In the genomic region with DNA sequence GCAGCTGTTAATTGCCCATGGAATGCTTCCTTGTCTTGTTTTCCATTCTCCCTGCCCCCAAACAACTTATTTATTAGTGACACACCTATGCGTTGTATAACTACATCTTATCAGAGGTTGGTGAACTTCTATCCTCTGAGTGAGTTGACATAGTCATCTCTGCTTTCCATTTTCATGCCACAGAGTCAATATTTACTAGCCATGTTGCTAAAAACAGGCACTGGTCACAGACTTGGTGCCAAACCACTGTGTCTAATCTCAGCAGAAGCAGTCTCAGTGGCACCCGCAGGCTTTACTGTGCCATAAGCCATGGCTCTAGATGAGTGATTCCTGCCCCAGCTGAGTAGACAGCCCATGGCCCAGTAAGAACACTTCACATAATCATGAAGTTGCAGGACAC, we compare ENCODE assay signal across 11 cellular contexts. TPM values are rescaled to one million over a fixed set of nuclear protein-coding genes. Genes with fewer than 3 reads are reported as not detected.
A peak's percentile ranks its signal among the peaks of the same experiment; 100 is the strongest.
DNase-seq lines count a peak whose midpoint lies in the region; ATAC-seq and TF ChIP-seq lines count a peak whose summit lies in the region.
"Had no signal": no experiment of that assay in that cellular context is flagged by ENCODE, and none has a peak within 500 bp of the region (broad histone marks: within the 10 kb centered on the region; RNA-seq: fewer than 3 reads in every experiment).

No MANE protein-coding gene starts in this region.

- DNase-seq in Calu3 = peak; percentile 65
- DNase-seq in mucosa of gallbladder (ENCODE audit: low spot score) = peak; percentile 56
- DNase-seq in activated CD8-positive, alpha-beta T cell treated with anti-CD3 and anti-CD28 coated beads, Interleukin-2, amount 10 ng/mL, durations not matched to agents 7 days and 5 days = no peak
- no peak for DNase-seq in T-helper 1 cell
- DNase-seq in effector CD8-positive, alpha-beta T cell (lab: John Stamatoyannopoulos, UW) = no peak
- DNase-seq in substantia nigra (lab: John Stamatoyannopoulos, UW) = no peak
- DNase-seq: activated CD4-positive, alpha-beta T cell treated with anti-CD3 and anti-CD28 coated beads, Interleukin-2, amount 50 U/mL, for 4 hours; SIG-M5 had no signal

- intact Hi-C loops in Calu3 (cut with micrococcal nuclease; ENCODE audit: unreplicated experiment) = no loop called here

- BruUV-seq in Calu3 (replicated peaks; lab: Mats Ljungman, UMichigan) = no TSS peak

- peaks cover 2% of the 10 kb centered on the region for H3K9me3 Mint-ChIP-seq in Calu3 (ENCODE audit: low read depth, unreplicated experiment)
- H3K9me3 Mint-ChIP-seq in activated CD8-positive, alpha-beta T cell treated with anti-CD3 and anti-CD28 coated beads, Interleukin-2, amount 10 ng/mL, durations not matched to agents 7 days and 5 days (ENCODE audit: insufficient read depth) = no peaks in the 10 kb centered on the region
- H3K9me3 Mint-ChIP-seq: activated naive CD4-positive, alpha-beta T cell treated with anti-CD3 and anti-CD28 coated beads, Interleukin-2, amount 50 U/mL, for 72 hours had no signal

- H3K36me3 Mint-ChIP-seq in Calu3 (ENCODE audit: insufficient read depth, unreplicated experiment) = no peaks in the 10 kb centered on the region
- H3K36me3 Mint-ChIP-seq in activated CD8-positive, alpha-beta T cell treated with anti-CD3 and anti-CD28 coated beads, Interleukin-2, amount 10 ng/mL, durations not matched to agents 7 days and 5 days (ENCODE audit: low read depth) = no peaks in the 10 kb centered on the region
- H3K36me3 Mint-ChIP-seq: activated naive CD4-positive, alpha-beta T cell treated with anti-CD3 and anti-CD28 coated beads, Interleukin-2, amount 50 U/mL, for 72 hours had no signal

- ATAC-seq in HG02938 (IDR thresholded peaks at IDR 0.05; ENCODE audit: unreplicated experiment) = peak; percentile 65
- no peak for ATAC-seq in activated CD8-positive, alpha-beta T cell treated with anti-CD3 and anti-CD28 coated beads, Interleukin-2, amount 10 ng/mL, durations not matched to agents 7 days and 5 days
- ATAC-seq: activated naive CD4-positive, alpha-beta T cell treated with anti-CD3 and anti-CD28 coated beads, Interleukin-2, amount 50 U/mL, for 72 hours had no signal

- TF ChIP-seq CTCF in Calu3 (IDR thresholded peaks at IDR 0.05; ENCODE audit: unreplicated experiment) = no peak
- TF ChIP-seq CTCF in VCaP (conservative IDR thresholded peaks at IDR 0.05) = no peak

- POLR2A ChIA-PET in activated CD8-positive, alpha-beta T cell treated with anti-CD3 and anti-CD28 coated beads, Interleukin-2, amount 10 ng/mL, durations not matched to agents 7 days and 5 days (lab: Charles Lee) = interaction anchor here (0.8 kb wide), 1 partner anchor 9 kb away, joined by 3 read pairs; no protein-coding TSS in a partner anchor

- H3K27ac ChIP-seq in VCaP (peak overlapping the region; percentile 33), substantia nigra (ENCODE audit: low read depth, low read length, poor library complexity, severe bottlenecking) (no peak overlapping the region)

- H3K27ac Mint-ChIP-seq in Calu3 (ENCODE audit: unreplicated experiment) = no peak overlapping the region
- H3K27ac Mint-ChIP-seq in activated CD8-positive, alpha-beta T cell treated with anti-CD3 and anti-CD28 coated beads, Interleukin-2, amount 10 ng/mL, durations not matched to agents 7 days and 5 days = no peak overlapping the region
- H3K27ac Mint-ChIP-seq: activated naive CD4-positive, alpha-beta T cell treated with anti-CD3 and anti-CD28 coated beads, Interleukin-2, amount 50 U/mL, for 72 hours had no signal

- peaks cover 20% of the 10 kb centered on the region for H3K27me3 Mint-ChIP-seq in Calu3 (ENCODE audit: unreplicated experiment)
- no peaks in the 10 kb centered on the region for H3K27me3 Mint-ChIP-seq in activated CD8-positive, alpha-beta T cell treated with anti-CD3 and anti-CD28 coated beads, Interleukin-2, amount 10 ng/mL, durations not matched to agents 7 days and 5 days (ENCODE audit: low read depth)

- H3K4me1 Mint-ChIP-seq in Calu3 (ENCODE audit: low read depth, unreplicated experiment) = peaks cover 43% of the 10 kb centered on the region
- H3K4me1 Mint-ChIP-seq in activated CD8-positive, alpha-beta T cell treated with anti-CD3 and anti-CD28 coated beads, Interleukin-2, amount 10 ng/mL, durations not matched to agents 7 days and 5 days (ENCODE audit: low read depth) = peaks cover 6% of the 10 kb centered on the region

- CTCF ChIA-PET in Calu3 (lab: Charles Lee) = interaction anchor here (1.0 to 1.6 kb wide), 4 partner anchors 9 to 52 kb away, joined by 3 to 4 read pairs (median 4); partner anchors contain the start of gene DAPK2
- CTCF ChIA-PET in activated CD8-positive, alpha-beta T cell treated with anti-CD3 and anti-CD28 coated beads, Interleukin-2, amount 10 ng/mL, durations not matched to agents 7 days and 5 days (lab: Charles Lee) = interaction anchor here (1.4 kb wide), 1 partner anchor 26 kb away, joined by 6 read pairs; the partner anchor contains the start of gene DAPK2

- H3K4me3 Mint-ChIP-seq in Calu3 (ENCODE audit: low read depth, unreplicated experiment) = no peak overlapping the region
- no peak overlapping the region for H3K4me3 Mint-ChIP-seq in activated CD8-positive, alpha-beta T cell treated with anti-CD3 and anti-CD28 coated beads, Interleukin-2, amount 10 ng/mL, durations not matched to agents 7 days and 5 days

RNA-seq across cellular contexts. Expression of gene DAPK2, which starts 26.5 kb away (rescaled TPM):
- total RNA-seq in Calu3 (2022) (1.1 and 1.5 TPM in 2 replicates), mucosa of gallbladder (5.6 TPM)
- total RNA-seq in activated CD8-positive, alpha-beta T cell treated with anti-CD3 and anti-CD28 coated beads, Interleukin-2, amount 10 ng/mL, durations not matched to agents 7 days and 5 days = 1 to 10 TPM; 1.3 to 1.5 TPM

Comparison
In these comparisons a context has a peak if more than half of its experiments do, and no peak if none do; other contexts are left out.
1. DNase-seq: peak in Calu3 (single experiment) and mucosa of gallbladder (single experiment); none in activated CD8-positive, alpha-beta T cell treated with anti-CD3 and anti-CD28 coated beads, Interleukin-2, amount 10 ng/mL, durations not matched to agents 7 days and 5 days (single experiment), T-helper 1 cell (0 of 5), effector CD8-positive, alpha-beta T cell (single experiment) and substantia nigra (0 of 49).